Comparison of ENCODE assay signal across 1 cellular context in genomic region chr10:13382759-13383753, GRCh38.
TF ChIP-seq lines count a peak whose summit lies in the region.

No MANE protein-coding gene starts in this region.

TF ChIP-seq in HepG2, 621 proteins besides CTCF, POLR2A, EP300 and RAD21 (continued from another document):
- TF ChIP-seq, protein P1, sequence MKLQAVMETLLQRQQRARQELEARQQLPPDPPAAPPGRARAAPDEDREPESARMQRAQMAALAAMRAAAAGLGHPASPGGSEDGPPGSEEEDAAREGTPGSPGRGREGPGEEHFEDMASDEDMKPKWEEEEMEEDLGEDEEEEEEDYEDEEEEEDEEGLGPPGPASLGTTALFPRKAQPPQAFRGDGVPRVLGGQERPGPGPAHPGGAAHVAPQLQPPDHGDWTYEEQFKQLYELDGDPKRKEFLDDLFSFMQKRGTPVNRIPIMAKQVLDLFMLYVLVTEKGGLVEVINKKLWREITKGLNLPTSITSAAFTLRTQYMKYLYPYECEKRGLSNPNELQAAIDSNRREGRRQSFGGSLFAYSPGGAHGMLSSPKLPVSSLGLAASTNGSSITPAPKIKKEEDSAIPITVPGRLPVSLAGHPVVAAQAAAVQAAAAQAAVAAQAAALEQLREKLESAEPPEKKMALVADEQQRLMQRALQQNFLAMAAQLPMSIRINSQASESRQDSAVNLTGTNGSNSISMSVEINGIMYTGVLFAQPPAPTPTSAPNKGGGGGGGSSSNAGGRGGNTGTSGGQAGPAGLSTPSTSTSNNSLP (IDR thresholded peaks at IDR 0.05; ENCODE audit: low read depth, low read length), result no peak
- no peak for TF ChIP-seq ZNF546 (CRISPR knock-in tag; conservative IDR thresholded peaks at IDR 0.05)
TF ChIP-seq in HepG2: peak in this region for 3.
